ENCODE assay signal across 1 cellular context in genomic region chr12:68804654-68805591, GRCh38.
TF ChIP-seq lines count a peak whose summit lies in the region.

No MANE protein-coding gene starts in this region.

TF ChIP-seq in HepG2, 621 proteins besides CTCF, POLR2A, EP300 and RAD21 (continued from another document and continues in another):
- TF ChIP-seq ZNF687 (CRISPR knock-in tag; IDR thresholded peaks at IDR 0.05) (peak; percentile 95), SMYD3 (CRISPR knock-in tag; IDR thresholded peaks at IDR 0.05) (0 out of 2 replicates have a peak, but pooled peaks have one; percentile 25), HNRNPL (IDR thresholded peaks at IDR 0.05; ENCODE audit: low read depth, low read length) (peak; percentile 60; the same call in 1 of the 2 replicates), ZNF484 (CRISPR knock-in tag; IDR thresholded peaks at IDR 0.05; ENCODE audit: borderline replicate concordance, low read depth) (no peak), ATF2 (CRISPR knock-in tag; IDR thresholded peaks at IDR 0.05) (0 out of 2 replicates have a peak, but pooled peaks have one; percentile 25), THRA (CRISPR knock-in tag; IDR thresholded peaks at IDR 0.05; ENCODE audit: borderline replicate concordance) (peak; percentile 73; the same call in 1 of the 2 replicates), NAIF1 (CRISPR knock-in tag; IDR thresholded peaks at IDR 0.05; ENCODE audit: borderline replicate concordance) (peak; percentile 90), TEAD3 (CRISPR knock-in tag; optimal IDR thresholded peaks at IDR 0.05; ENCODE audit: borderline replicate concordance) (peak; percentile 42), KLF9 (CRISPR knock-in tag; IDR thresholded peaks at IDR 0.05; ENCODE audit: low read depth) (peak; percentile 65), TERF1 (CRISPR knock-in tag; IDR thresholded peaks at IDR 0.05) (no peak), UBTF (CRISPR knock-in tag; IDR thresholded peaks at IDR 0.05) (peak; percentile 96), ZNF691 (CRISPR knock-in tag; IDR thresholded peaks at IDR 0.05; ENCODE audit: borderline replicate concordance, low read depth) (0 out of 2 replicates have a peak, but pooled peaks have one; percentile 77), TIGD3 (CRISPR knock-in tag; IDR thresholded peaks at IDR 0.05; ENCODE audit: borderline replicate concordance) (peak; percentile 50; the same call in 1 of the 2 replicates), FOXO1 (CRISPR knock-in tag; IDR thresholded peaks at IDR 0.05) (peak; percentile 64), ZNF230 (CRISPR knock-in tag; IDR thresholded peaks at IDR 0.05) (peak; percentile 80; the same call in 1 of the 2 replicates), TEF (CRISPR knock-in tag; IDR thresholded peaks at IDR 0.05) (no peak), FOXP4 (CRISPR knock-in tag; IDR thresholded peaks at IDR 0.05) (peak; percentile 82), USF2 (IDR thresholded peaks at IDR 0.05; ENCODE audit: low read depth, low read length) (no peak), USF2 (CRISPR knock-in tag; IDR thresholded peaks at IDR 0.05; ENCODE audit: borderline replicate concordance) (no peak), ZNF580 (CRISPR knock-in tag; IDR thresholded peaks at IDR 0.05; ENCODE audit: borderline replicate concordance, low read depth) (0 out of 2 replicates have a peak, but pooled peaks have one; percentile 77), DPF2 (CRISPR knock-in tag; IDR thresholded peaks at IDR 0.05; ENCODE audit: borderline replicate concordance, low read depth) (peak; percentile 57; the same call in 1 of the 2 replicates), RARA (CRISPR knock-in tag; IDR thresholded peaks at IDR 0.05) (peak; percentile 95), POLR2AphosphoS2 (IDR thresholded peaks at IDR 0.05; ENCODE audit: low read depth, low read length) (no peak), ZNF891 (CRISPR knock-in tag; IDR thresholded peaks at IDR 0.05) (no peak), JUN (CRISPR knock-in tag; IDR thresholded peaks at IDR 0.05) (no peak), ZNF337 (CRISPR knock-in tag; IDR thresholded peaks at IDR 0.05; ENCODE audit: borderline replicate concordance, low read depth) (peak; percentile 31; the same call in 1 of the 2 replicates), CEBPZ (IDR thresholded peaks at IDR 0.05; ENCODE audit: low read length) (no peak), ATAD3A (CRISPR knock-in tag; IDR thresholded peaks at IDR 0.05) (no peak), ZNF775 (CRISPR knock-in tag; IDR thresholded peaks at IDR 0.05; ENCODE audit: borderline replicate concordance) (peak; percentile 85; the same call in 1 of the 2 replicates), TEAD2 (CRISPR knock-in tag; IDR thresholded peaks at IDR 0.05) (no peak), MEIS2 (CRISPR knock-in tag; IDR thresholded peaks at IDR 0.05) (peak; percentile 74; the same call in 1 of the 2 replicates), ZFP1 (CRISPR knock-in tag; IDR thresholded peaks at IDR 0.05) (peak; percentile 64; the same call in 1 of the 2 replicates), HOXA9 (CRISPR knock-in tag; IDR thresholded peaks at IDR 0.05; ENCODE audit: borderline replicate concordance) (no peak)
